28 cellular contexts compared by ENCODE assay signal in the genomic region with DNA sequence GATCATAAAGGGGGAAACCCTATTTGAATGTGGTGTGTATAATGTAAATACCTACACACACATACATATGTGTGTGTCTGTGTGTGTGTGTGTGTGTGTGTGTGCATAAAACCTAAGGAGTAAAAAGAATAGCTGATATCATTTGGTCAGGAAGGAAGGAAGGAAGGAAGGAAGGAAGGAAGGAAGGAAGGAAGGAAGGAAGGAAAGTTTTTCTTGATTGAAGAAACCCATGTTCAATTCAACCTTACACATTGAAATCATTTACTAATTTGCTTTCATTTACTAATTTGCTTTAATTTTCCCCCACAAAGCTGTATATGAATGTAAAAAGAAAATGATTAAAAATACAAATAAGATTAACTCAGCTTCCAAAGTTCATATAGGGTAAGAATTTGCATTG.
DNase-seq lines count a peak whose midpoint lies in the region; TF ChIP-seq lines count a peak whose summit lies in the region.
"Had no signal": no experiment of that assay in that cellular context is flagged by ENCODE, and none has a peak within 500 bp of the region (broad histone marks: within the 10 kb centered on the region; RNA-seq: fewer than 3 reads in every experiment).

No MANE protein-coding gene starts in this region.

- TF ChIP-seq CTCF in A673 (conservative IDR thresholded peaks at IDR 0.05; ENCODE audit: low read depth, low read length) = no peak

- peaks cover 31% of the 10 kb centered on the region for H3K4me1 ChIP-seq in A673 (ENCODE audit: insufficient read depth, low read length, poor library complexity, severe bottlenecking)
- H3K4me1 ChIP-seq: A549; BE2C; BLaER1; BLaER1 treated with 17β-estradiol and CSF1 and Interleukin-3, amounts not matched to agents 10 nM and 100 nM; Caco-2 had no signal

- H3K36me3 ChIP-seq in A673 (ENCODE audit: insufficient read depth, low read length, poor library complexity, severe bottlenecking) (no peaks in the 10 kb centered on the region), SK-N-MC (ENCODE audit: insufficient read depth, low read length) (no peaks in the 10 kb centered on the region)
- H3K36me3 ChIP-seq: BE2C; BLaER1; BLaER1 treated with 17β-estradiol and CSF1 and Interleukin-3, amounts not matched to agents 10 nM and 100 nM had no signal

- POLR2A ChIA-PET in A673 (lab: Charles Lee; ENCODE audit: low non-redundant PET) = interaction anchor here (0.6 kb wide), 3 partner anchors 43 to 747 kb away, joined by 3 to 5 read pairs (median 4); no protein-coding TSS in a partner anchor

- H3K27ac ChIP-seq in A673 (ENCODE audit: low read depth, low read length, poor library complexity, severe bottlenecking) (peak overlapping the region; percentile 85), SK-N-MC (peak overlapping the region; percentile 96)
- H3K27ac ChIP-seq: 22Rv1; A549; BLaER1; BLaER1 treated with 17β-estradiol and CSF1 and Interleukin-3, amounts not matched to agents 10 nM and 100 nM; C4-2B had no signal

- CTCF ChIA-PET in A673 (lab: Charles Lee) = interaction anchor here (0.7 kb wide), 1 partner anchor 45 kb away, joined by 4 read pairs; no protein-coding TSS in a partner anchor

- no peaks in the 10 kb centered on the region for H3K9me3 ChIP-seq in A673 (ENCODE audit: low read depth, low read length, poor library complexity, severe bottlenecking)
- H3K9me3 ChIP-seq in SK-N-MC (ENCODE audit: low read depth, low read length) = no peaks in the 10 kb centered on the region
- H3K9me3 ChIP-seq: A549; BE2C; BLaER1; BLaER1 treated with 17β-estradiol and CSF1 and Interleukin-3, amounts not matched to agents 10 nM and 100 nM; Caco-2 had no signal

- peak overlapping the region; percentile 59 for H3K9ac ChIP-seq in SK-N-MC (ENCODE audit: insufficient read length)
- H3K9ac ChIP-seq: BLaER1; BLaER1 treated with 17β-estradiol and CSF1 and Interleukin-3, amounts not matched to agents 10 nM and 100 nM had no signal

- peak; percentile 77 for DNase-seq in A673 (ENCODE audit: low spot score)
- DNase-seq in SK-N-MC (ENCODE audit: low read depth, low spot score) = no peak
- DNase-seq in hepatic stellate cell (ENCODE audit: low spot score) = no peak
- DNase-seq in AML-193 (lab: John Stamatoyannopoulos, UW) = no peak
- DNase-seq: 8988T; ACHN; BE2C; C1 segment of cervical spinal cord; Caco-2; Calu3; CD4-positive, alpha-beta memory T cell; CD4-positive, alpha-beta T cell; CD4-positive, CD25-positive, alpha-beta regulatory T cell; CD8-positive, alpha-beta memory T cell; CD8-positive, alpha-beta T cell; COR-L47; DMS 273 treated with DMSO at 0.1 percent for 48 hours; DMS153; DMS53; DMS79; DMS79 treated with DMSO at 0.1 percent for 48 hours; DND-41; EL had no signal

- no peak overlapping the region for H3K4me3 ChIP-seq in A673 (ENCODE audit: low read depth, low read length, poor library complexity, severe bottlenecking)
- H3K4me3 ChIP-seq in SK-N-MC = 0 out of 2 replicates have a peak overlapping the region, but pooled peaks have one; percentile 28
- H3K4me3 ChIP-seq: A549; BLaER1; BLaER1 treated with 17β-estradiol and CSF1 and Interleukin-3, amounts not matched to agents 10 nM and 100 nM had no signal

- no peaks in the 10 kb centered on the region for H3K27me3 ChIP-seq in A673 (replicated peaks; ENCODE audit: insufficient read depth, low read depth, low read length, poor library complexity)
- H3K27me3 ChIP-seq: BE2C; BLaER1; BLaER1 treated with 17β-estradiol and CSF1 and Interleukin-3, amounts not matched to agents 10 nM and 100 nM had no signal

- intact Hi-C loops in A673 (cut with micrococcal nuclease; ENCODE audit: unreplicated experiment) = loop anchor here (5.0 to 10.0 kb wide), 2 partner anchors 102 to 614 kb away; no protein-coding TSS in a partner anchor

- no TSS peak for BruUV-seq in A673 (replicated peaks; lab: Mats Ljungman, UMichigan)
